ENCODE assay signal across 12 cellular contexts in the genomic region with DNA sequence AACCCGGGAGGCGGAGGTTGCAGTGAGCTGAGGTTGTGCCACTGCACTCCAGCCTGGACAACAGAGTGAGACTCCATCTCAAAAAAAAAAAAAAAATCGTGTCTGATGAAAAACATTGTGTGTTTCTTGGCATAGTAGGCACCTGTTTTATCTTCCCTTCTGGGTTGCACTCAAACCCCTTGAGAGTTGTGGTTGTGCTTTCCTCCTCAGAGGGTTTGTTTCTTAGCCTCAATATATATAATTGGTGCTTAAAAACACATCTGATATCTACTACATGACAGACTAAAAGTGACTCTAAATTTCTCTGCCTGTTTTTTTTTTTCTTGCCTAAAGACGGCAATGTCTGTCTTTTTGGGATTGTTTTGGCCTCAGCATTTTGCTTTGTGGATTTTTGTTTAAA. TPM values are rescaled to one million over a fixed set of nuclear protein-coding genes. Genes with fewer than 3 reads are reported as not detected.
A peak's percentile ranks its signal among the peaks of the same experiment; 100 is the strongest.
DNase-seq lines count a peak whose midpoint lies in the region; ATAC-seq, FAIRE-seq and TF ChIP-seq lines count a peak whose summit lies in the region.
"Had no signal": no experiment of that assay in that cellular context is flagged by ENCODE, and none has a peak within 500 bp of the region (broad histone marks: within the 10 kb centered on the region; RNA-seq: fewer than 3 reads in every experiment).

No MANE protein-coding gene starts in this region.

- TF ChIP-seq CTCF in coronary artery (IDR thresholded peaks at IDR 0.05): no peak

- CTCF ChIA-PET in T-cell (lab: Charles Lee): interaction anchor here in 1 of 2 donors (0.7 kb wide), 1 partner anchor 38 kb away, joined by 3 read pairs; no protein-coding TSS in a partner anchor

- no peaks in the 10 kb centered on the region for H3K9me3 Mint-ChIP-seq in T-cell
- H3K9me3 Mint-ChIP-seq: CD4-positive, CD25-positive, alpha-beta regulatory T cell had no signal

- peak; percentile 79 for FAIRE-seq in GM18507 (lab: Jason Lieb, UNC)
- no peak for FAIRE-seq in HTR-8/SVneo (lab: Jason Lieb, UNC)

- H3K4me1 Mint-ChIP-seq in T-cell: peaks cover 77 to 88% (median 78%) of the 10 kb centered on the region in 3 donors

- no peak overlapping the region for H3K4me3 ChIP-seq in coronary artery
- H3K4me3 ChIP-seq: colonic mucosa had no signal

- H3K36me3 Mint-ChIP-seq in T-cell: peaks cover 38% of the 10 kb centered on the region

- ATAC-seq in GM21447 (IDR thresholded peaks at IDR 0.05; ENCODE audit: unreplicated experiment): peak; percentile 39
- ATAC-seq in HG03139 (IDR thresholded peaks at IDR 0.05; ENCODE audit: unreplicated experiment): peak; percentile 38
- no peak for ATAC-seq in T-cell (replicated peaks in 1 of 4)

- H3K4me3 Mint-ChIP-seq in T-cell: peak overlapping the region in 1 of 3 donors; percentile 24

- peak overlapping the region; percentile 55 to 62 for H3K27ac ChIP-seq in coronary artery
- H3K27ac ChIP-seq: colonic mucosa, VCaP had no signal

- POLR2A ChIA-PET in T-cell (lab: Charles Lee): no interaction called here

- H3K27ac Mint-ChIP-seq in T-cell: no peak overlapping the region
- H3K27ac Mint-ChIP-seq: CD4-positive, CD25-positive, alpha-beta regulatory T cell had no signal

- DNase-seq in GM18507 (ENCODE audit: extremely low spot score, insufficient read length, low read depth) (no peak), coronary artery (ENCODE audit: low spot score) (no peak), NCI-H187 treated with DMSO at 0.1 percent for 48 hours (lab: John Stamatoyannopoulos, UW) (no peak), T-cell (no peak), AG08396 (ENCODE audit: low spot score) (no peak), HTR-8/SVneo (ENCODE audit: insufficient read length, low spot score) (no peak)
- DNase-seq: CD4-positive, CD25-positive, alpha-beta regulatory T cell; colonic mucosa; NCI-H146 had no signal

- H3K27me3 Mint-ChIP-seq in T-cell: no peaks in the 10 kb centered on the region
- H3K27me3 Mint-ChIP-seq: CD4-positive, CD25-positive, alpha-beta regulatory T cell had no signal

RNA-seq across cellular contexts. Expression of a gene that starts 7.6 kb away (rescaled TPM):
- 10 to 100 TPM; 44.4 to 96.7 (median 51.7) TPM for total RNA-seq in T-cell

RNA-seq across cellular contexts. Expression of a gene that starts 35.7 kb away (rescaled TPM):
- total RNA-seq in T-cell: 1,000 to 10,000 TPM; 1,997 to 2,171 (median 2,116) TPM

RNA-seq across cellular contexts. Expression of a gene that starts 35.9 kb away (rescaled TPM):
- 1 to 10 TPM; 2.2 to 4.1 (median 3.6) TPM for total RNA-seq in T-cell

Comparison
In these comparisons a context has a peak if more than half of its experiments do, and no peak if none do; other contexts are left out.
1. ATAC-seq: peak in GM21447 (single experiment) and HG03139 (single experiment); none in T-cell (0 of 4).